In the genomic region with DNA sequence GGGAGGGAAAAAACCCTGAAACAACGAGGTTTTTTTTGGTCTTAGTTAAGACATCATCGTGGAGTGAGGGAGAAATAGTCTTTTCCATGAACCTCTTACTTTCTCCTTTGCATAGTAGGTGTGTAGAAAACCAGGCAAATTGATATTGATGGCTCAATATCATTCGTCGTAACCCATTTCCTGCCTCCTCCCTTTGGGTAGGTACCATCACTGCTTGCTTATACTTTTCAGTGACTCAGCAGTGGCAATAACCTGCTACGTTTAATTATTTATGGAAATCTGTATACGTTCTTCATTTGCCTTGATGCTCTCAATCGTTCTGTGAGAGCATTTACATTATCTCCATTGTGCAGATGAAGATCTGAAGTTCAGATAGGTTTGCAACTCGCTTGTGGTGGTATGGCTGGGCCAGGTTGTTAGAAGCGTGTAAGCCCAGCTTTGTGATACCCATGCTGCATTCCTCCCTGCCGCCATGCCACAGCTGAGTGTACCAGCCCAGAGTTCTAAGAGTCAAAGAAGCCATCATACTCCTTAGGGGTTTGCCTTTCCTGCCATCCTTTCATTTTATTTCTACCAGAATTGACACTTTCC, we compare ENCODE assay signal across 18 cellular contexts.
"Had no signal": no experiment of that assay in that cellular context is flagged by ENCODE, and none has a peak within 500 bp of the region (broad histone marks: within the 10 kb centered on the region; RNA-seq: fewer than 3 reads in every experiment).

No MANE protein-coding gene starts in this region.

- H3K9me3 Mint-ChIP-seq: activated T-helper 2 cell treated with anti-CD3 and anti-CD28 coated beads, Interferon-gamma antibody, Interleukin-2, Interleukin-4, amounts not matched to agents 10 μg/mL and 5 μg/mL and 100 μg/mL, durations not matched to agents 14 hours and 24 hours and 36 hours; stimulated activated naive B cell treated with anti-CD40 and anti-IgM and Interleukin-4, amounts not matched to agents 10 μg/mL and 1 μg/mL and 100 μg/mL, for 72 hours had no signal

- FAIRE-seq: small intestine had no signal

- H3K27ac Mint-ChIP-seq: activated T-helper 2 cell treated with anti-CD3 and anti-CD28 coated beads, Interferon-gamma antibody, Interleukin-2, Interleukin-4, amounts not matched to agents 10 μg/mL and 5 μg/mL and 100 μg/mL, durations not matched to agents 14 hours and 24 hours and 36 hours; naive thymus-derived CD4-positive, alpha-beta T cell; stimulated activated naive B cell treated with anti-CD40 and anti-IgM and Interleukin-4, amounts not matched to agents 10 μg/mL and 1 μg/mL and 100 μg/mL, for 72 hours had no signal

- H3K36me3 Mint-ChIP-seq: stimulated activated naive B cell treated with anti-CD40 and anti-IgM and Interleukin-4, amounts not matched to agents 10 μg/mL and 1 μg/mL and 100 μg/mL, for 72 hours had no signal

- ATAC-seq: body of pancreas, foreskin keratinocyte, left lung, sciatic nerve had no signal

- DNase-seq: activated CD4-positive, alpha-beta T cell treated with anti-CD3 and anti-CD28 coated beads for 1 hour; activated naive CD4-positive, alpha-beta T cell; anterior cingulate cortex; body of pancreas; dermis blood vessel endothelial cell; effector CD8-positive, alpha-beta T cell; foreskin keratinocyte; kidney glomerular epithelial cell; left lung; naive thymus-derived CD4-positive, alpha-beta T cell; small intestine; stimulated activated CD4-positive, alpha-beta T cell treated with anti-CD3 and anti-CD28 coated beads, Interleukin-15, amount 100 ng/mL, for 24 hours; stimulated activated naive B cell treated with anti-CD40 and anti-IgM and Interleukin-4, amounts not matched to agents 10 μg/mL and 1 μg/mL and 100 μg/mL, for 72 hours; T-helper 9 cell; transverse colon; uterus had no signal

- H3K4me3 Mint-ChIP-seq: naive thymus-derived CD4-positive, alpha-beta T cell; stimulated activated naive B cell treated with anti-CD40 and anti-IgM and Interleukin-4, amounts not matched to agents 10 μg/mL and 1 μg/mL and 100 μg/mL, for 72 hours had no signal
